Comparison of ENCODE assay signal across 25 cellular contexts in genomic region chr2:7525746-7526145, GRCh38.
DNase-seq lines count a peak whose midpoint lies in the region; ATAC-seq and TF ChIP-seq lines count a peak whose summit lies in the region.
"Had no signal": no experiment of that assay in that cellular context is flagged by ENCODE, and none has a peak within 500 bp of the region (broad histone marks: within the 10 kb centered on the region; RNA-seq: fewer than 3 reads in every experiment).

No MANE protein-coding gene starts in this region.

- no peaks in the 10 kb centered on the region for H3K36me3 ChIP-seq in psoas muscle (ENCODE audit: insufficient read depth in 1 of 2, low read depth in 1 of 2)
- H3K36me3 ChIP-seq: SJCRH30 had no signal

- DNase-seq in T-helper 2 cell treated with Interferon-gamma antibody and Interleukin-4, amounts not matched to agents 5 μg/mL and 100 μg/mL, for 36 hours (ENCODE audit: low spot score), result no peak
- DNase-seq in T-helper 2 cell, result no peak
- DNase-seq in natural killer cell treated with Interleukin-12 subunit alpha and Interleukin-12 subunit beta and Interleukin-15 and Interleukin-18, amount 100 ng/mL, for 72 hours (ENCODE audit: low spot score), result no peak
- DNase-seq in natural killer cell, result no peak
- DNase-seq in activated naive CD8-positive, alpha-beta T cell treated with anti-CD3 and anti-CD28 coated beads, Interleukin-2, amount 50 U/mL, for 24 hours, result no peak
- no peak for DNase-seq in G401 (ENCODE audit: low spot score)
- no peak for DNase-seq in psoas muscle
- DNase-seq: 8988T; CD8-positive, alpha-beta memory T cell; DND-41; GDM1; NCI-H1417 treated with DMSO at 0.1 percent for 48 hours; NCI-H1930; NCI-H2171; NCI-H446; NCI-H69; NK-92 treated with Interleukin-12 subunit alpha and Interleukin-12 subunit beta, amount 100 ng/mL, for 24 hours; OCI-M1; SJCRH30 had no signal

- H3K36me3 Mint-ChIP-seq in T-helper 2 cell treated with Interferon-gamma antibody and Interleukin-4, amounts not matched to agents 5 μg/mL and 100 μg/mL, for 36 hours (ENCODE audit: low read depth), result peaks cover 38% of the 10 kb centered on the region
- peaks cover 53% of the 10 kb centered on the region for H3K36me3 Mint-ChIP-seq in natural killer cell treated with Interleukin-12 subunit alpha and Interleukin-12 subunit beta and Interleukin-15 and Interleukin-18, amount 100 ng/mL, for 72 hours
- no peaks in the 10 kb centered on the region for H3K36me3 Mint-ChIP-seq in natural killer cell
- H3K36me3 Mint-ChIP-seq in activated naive CD8-positive, alpha-beta T cell treated with anti-CD3 and anti-CD28 coated beads, Interleukin-2, amount 50 U/mL, for 24 hours (ENCODE audit: low read depth), result peaks cover 36% of the 10 kb centered on the region

- 77 to 85% (median 81%) methylated on average over 1 of the region's 1 CpG for WGBS in psoas muscle, 3 donors

- peaks cover 2% of the 10 kb centered on the region for H3K9me3 ChIP-seq in psoas muscle
- H3K9me3 ChIP-seq: SJCRH30 had no signal

- peaks cover 55% of the 10 kb centered on the region for H3K4me1 Mint-ChIP-seq in T-helper 2 cell treated with Interferon-gamma antibody and Interleukin-4, amounts not matched to agents 5 μg/mL and 100 μg/mL, for 36 hours (ENCODE audit: low read depth)
- H3K4me1 Mint-ChIP-seq in natural killer cell treated with Interleukin-12 subunit alpha and Interleukin-12 subunit beta and Interleukin-15 and Interleukin-18, amount 100 ng/mL, for 72 hours (ENCODE audit: low read depth in 2 of 2), result peaks cover 55 to 72% of the 10 kb centered on the region in 2 donors
- no peaks in the 10 kb centered on the region for H3K4me1 Mint-ChIP-seq in natural killer cell
- peaks cover 70% of the 10 kb centered on the region for H3K4me1 Mint-ChIP-seq in activated naive CD8-positive, alpha-beta T cell treated with anti-CD3 and anti-CD28 coated beads, Interleukin-2, amount 50 U/mL, for 24 hours
- H3K4me1 Mint-ChIP-seq: GM23338 had no signal

- H3K27ac Mint-ChIP-seq in T-helper 2 cell treated with Interferon-gamma antibody and Interleukin-4, amounts not matched to agents 5 μg/mL and 100 μg/mL, for 36 hours, result peak overlapping the region; percentile 41
- peak overlapping the region; percentile 67 to 94 for H3K27ac Mint-ChIP-seq in natural killer cell treated with Interleukin-12 subunit alpha and Interleukin-12 subunit beta and Interleukin-15 and Interleukin-18, amount 100 ng/mL, for 72 hours
- H3K27ac Mint-ChIP-seq in natural killer cell, result no peak overlapping the region
- peak overlapping the region; percentile 65 for H3K27ac Mint-ChIP-seq in activated naive CD8-positive, alpha-beta T cell treated with anti-CD3 and anti-CD28 coated beads, Interleukin-2, amount 50 U/mL, for 24 hours
- H3K27ac Mint-ChIP-seq: GM23338 had no signal

- no peak for ATAC-seq in natural killer cell treated with Interleukin-12 subunit alpha and Interleukin-12 subunit beta and Interleukin-15 and Interleukin-18, amount 100 ng/mL, for 72 hours
- ATAC-seq in natural killer cell, result no peak
- ATAC-seq in activated naive CD8-positive, alpha-beta T cell treated with anti-CD3 and anti-CD28 coated beads, Interleukin-2, amount 50 U/mL, for 24 hours, result no peak
- ATAC-seq in HG03378 (IDR thresholded peaks at IDR 0.05; ENCODE audit: unreplicated experiment), result no peak
- ATAC-seq in psoas muscle, result no peak
- ATAC-seq: GM23338, HCT116 had no signal

- H3K4me3 Mint-ChIP-seq in T-helper 2 cell treated with Interferon-gamma antibody and Interleukin-4, amounts not matched to agents 5 μg/mL and 100 μg/mL, for 36 hours, result no peak overlapping the region
- H3K4me3 Mint-ChIP-seq in natural killer cell treated with Interleukin-12 subunit alpha and Interleukin-12 subunit beta and Interleukin-15 and Interleukin-18, amount 100 ng/mL, for 72 hours, result peak overlapping the region; percentile 19
- H3K4me3 Mint-ChIP-seq in natural killer cell, result no peak overlapping the region
- H3K4me3 Mint-ChIP-seq in activated naive CD8-positive, alpha-beta T cell treated with anti-CD3 and anti-CD28 coated beads, Interleukin-2, amount 50 U/mL, for 24 hours, result no peak overlapping the region
- H3K4me3 Mint-ChIP-seq: CD8-positive, alpha-beta memory T cell; GM23338 had no signal

- H3K27me3 ChIP-seq in psoas muscle (ENCODE audit: insufficient read depth in 3 of 3, low read length in 2 of 3), result no peaks in the 10 kb centered on the region
- H3K27me3 ChIP-seq: BLaER1 treated with 17β-estradiol and CSF1 and Interleukin-3, amounts not matched to agents 10 nM and 100 nM; SJCRH30 had no signal

- intact Hi-C loops in natural killer cell (cut with micrococcal nuclease) (no loop called here), psoas muscle (cut with DNase I) (no loop called here)

- H3K4me3 ChIP-seq in psoas muscle, result no peak overlapping the region
- H3K4me3 ChIP-seq: BLaER1 treated with 17β-estradiol and CSF1 and Interleukin-3, amounts not matched to agents 10 nM and 100 nM; GM23338; SJCRH30 had no signal

- H3K9me3 Mint-ChIP-seq in T-helper 2 cell treated with Interferon-gamma antibody and Interleukin-4, amounts not matched to agents 5 μg/mL and 100 μg/mL, for 36 hours, result peaks cover 48% of the 10 kb centered on the region
- peaks cover 34% of the 10 kb centered on the region for H3K9me3 Mint-ChIP-seq in natural killer cell treated with Interleukin-12 subunit alpha and Interleukin-12 subunit beta and Interleukin-15 and Interleukin-18, amount 100 ng/mL, for 72 hours
- H3K9me3 Mint-ChIP-seq in natural killer cell, result peaks cover 0 to 3% of the 10 kb centered on the region in 2 donors
- H3K9me3 Mint-ChIP-seq in activated naive CD8-positive, alpha-beta T cell treated with anti-CD3 and anti-CD28 coated beads, Interleukin-2, amount 50 U/mL, for 24 hours, result peaks cover 34% of the 10 kb centered on the region

- in situ Hi-C loops in G401 (cut with HindIII; ENCODE audit: low sequenced_read_pairs), result no loop called here

- H3K4me1 ChIP-seq in psoas muscle, result no peaks in the 10 kb centered on the region
- H3K4me1 ChIP-seq: BLaER1 treated with 17β-estradiol and CSF1 and Interleukin-3, amounts not matched to agents 10 nM and 100 nM; SJCRH30 had no signal

- no peaks in the 10 kb centered on the region for H3K27me3 Mint-ChIP-seq in T-helper 2 cell treated with Interferon-gamma antibody and Interleukin-4, amounts not matched to agents 5 μg/mL and 100 μg/mL, for 36 hours (ENCODE audit: low read depth)
- H3K27me3 Mint-ChIP-seq in natural killer cell treated with Interleukin-12 subunit alpha and Interleukin-12 subunit beta and Interleukin-15 and Interleukin-18, amount 100 ng/mL, for 72 hours, result peaks cover 0 to 3% of the 10 kb centered on the region in 2 donors
- peaks cover 0 to 8% of the 10 kb centered on the region in 2 donors for H3K27me3 Mint-ChIP-seq in natural killer cell (ENCODE audit: low read depth in 2 of 2)
- H3K27me3 Mint-ChIP-seq in activated naive CD8-positive, alpha-beta T cell treated with anti-CD3 and anti-CD28 coated beads, Interleukin-2, amount 50 U/mL, for 24 hours, result no peaks in the 10 kb centered on the region

- TF ChIP-seq CTCF in natural killer cell (IDR thresholded peaks at IDR 0.05), result no peak
- TF ChIP-seq CTCF in psoas muscle (IDR thresholded peaks at IDR 0.05), result no peak

- no peak overlapping the region for H3K27ac ChIP-seq in psoas muscle
- H3K27ac ChIP-seq: BLaER1 treated with 17β-estradiol and CSF1 and Interleukin-3, amounts not matched to agents 10 nM and 100 nM; HL-60; RWPE1; SJCRH30 had no signal

Comparison
In these comparisons a context has a peak if more than half of its experiments do, and no peak if none do; other contexts are left out.
1. H3K27ac Mint-ChIP-seq: peak in T-helper 2 cell treated with Interferon-gamma antibody and Interleukin-4, amounts not matched to agents 5 μg/mL and 100 μg/mL, for 36 hours (single experiment), natural killer cell treated with Interleukin-12 subunit alpha and Interleukin-12 subunit beta and Interleukin-15 and Interleukin-18, amount 100 ng/mL, for 72 hours (2 of 2) and activated naive CD8-positive, alpha-beta T cell treated with anti-CD3 and anti-CD28 coated beads, Interleukin-2, amount 50 U/mL, for 24 hours (single experiment); none in natural killer cell (0 of 2).